16 cellular contexts compared by ENCODE assay signal in genomic region chr4:30790123-30790522, GRCh38.
A peak's percentile ranks its signal among the peaks of the same experiment; 100 is the strongest.
DNase-seq lines count a peak whose midpoint lies in the region; ATAC-seq, FAIRE-seq and TF ChIP-seq lines count a peak whose summit lies in the region.
"Had no signal": no experiment of that assay in that cellular context is flagged by ENCODE, and none has a peak within 500 bp of the region (broad histone marks: within the 10 kb centered on the region; RNA-seq: fewer than 3 reads in every experiment).

No MANE protein-coding gene starts in this region.

- H3K27ac Mint-ChIP-seq in nephron, result peak overlapping the region in 2 of 3 experiments; percentile 73 to 84
- H3K27ac Mint-ChIP-seq: CD4-positive, alpha-beta memory T cell had no signal

- H4K20me1 ChIP-seq in MM.1S (ENCODE audit: insufficient read depth, low read length) (no peaks in the 10 kb centered on the region), PC-9 (ENCODE audit: insufficient read depth) (no peaks in the 10 kb centered on the region)

- no peak for DNase-seq in MM.1S
- DNase-seq in PC-9, result no peak
- DNase-seq in urothelium cell line (ENCODE audit: low spot score), result no peak
- no peak for DNase-seq in T1000 (lab: John Stamatoyannopoulos, UW)
- DNase-seq in SJCRH30, result no peak
- DNase-seq: BE2C; CD4-positive, alpha-beta memory T cell; COR-L47; DMS153; GOT3; H9 had no signal

- TF ChIP-seq CTCF in MM.1S (IDR thresholded peaks at IDR 0.05; ENCODE audit: low read length), result no peak
- TF ChIP-seq CTCF in PC-9 (conservative IDR thresholded peaks at IDR 0.05), result no peak
- no peak for TF ChIP-seq CTCF in nephron (IDR thresholded peaks at IDR 0.05; ENCODE audit: unreplicated experiment in 3 of 3)

- no peak overlapping the region for H3K4me3 Mint-ChIP-seq in nephron
- H3K4me3 Mint-ChIP-seq: CD4-positive, alpha-beta memory T cell; H9 had no signal

- no peaks in the 10 kb centered on the region for H3K9me3 ChIP-seq in MM.1S (replicated peaks; ENCODE audit: insufficient read depth, low read length)
- H3K9me3 ChIP-seq in PC-9 (ENCODE audit: insufficient read depth, low read depth), result no peaks in the 10 kb centered on the region
- H3K9me3 ChIP-seq in SJCRH30 (replicated peaks), result no peaks in the 10 kb centered on the region
- H3K9me3 ChIP-seq: A549, BE2C had no signal

- H3K4me1 ChIP-seq in MM.1S (ENCODE audit: low read length), result peaks cover 18% of the 10 kb centered on the region
- H3K4me1 ChIP-seq in PC-9 (replicated peaks; ENCODE audit: insufficient read depth), result peaks cover 22% of the 10 kb centered on the region
- H3K4me1 ChIP-seq in SJCRH30, result no peaks in the 10 kb centered on the region
- H3K4me1 ChIP-seq: A549 had no signal

- peaks cover 24% of the 10 kb centered on the region for H3K4me1 Mint-ChIP-seq in nephron
- H3K4me1 Mint-ChIP-seq: CD4-positive, alpha-beta memory T cell had no signal

- BruUV-seq in PC-9 (replicated peaks; lab: Mats Ljungman, UMichigan), result no TSS peak

- H3K4me2 ChIP-seq in MM.1S (ENCODE audit: low read depth, low read length) (peak overlapping the region; percentile 61), PC-9 (peak overlapping the region; percentile 58; the same call in 1 of the 2 replicates)
- H3K4me2 ChIP-seq: A549 had no signal

- H3K4me3 ChIP-seq in MM.1S (ENCODE audit: low read length) (no peak overlapping the region), PC-9 (no peak overlapping the region), SJCRH30 (no peak overlapping the region)
- H3K4me3 ChIP-seq: A549 had no signal

- no peaks in the 10 kb centered on the region for H3K9me3 Mint-ChIP-seq in nephron
- H3K9me3 Mint-ChIP-seq: H9 had no signal

- H3K27ac ChIP-seq in MM.1S (ENCODE audit: low read length) (peak overlapping the region; percentile 12; the same call in 1 of the 2 replicates), PC-9 (peak overlapping the region; percentile 61), SJCRH30 (no peak overlapping the region)
- H3K27ac ChIP-seq: A549, C4-2B had no signal

- no peak for ATAC-seq in HG02642 (IDR thresholded peaks at IDR 0.05; ENCODE audit: poor library complexity, unreplicated experiment)
- ATAC-seq: A549 had no signal

- H3K79me2 ChIP-seq in MM.1S (ENCODE audit: low read length), result no peaks in the 10 kb centered on the region
- H3K79me2 ChIP-seq in PC-9 (ENCODE audit: low read depth), result no peaks in the 10 kb centered on the region

- no peaks in the 10 kb centered on the region for H3K36me3 Mint-ChIP-seq in nephron (ENCODE audit: low read depth)
- H3K36me3 Mint-ChIP-seq: CD4-positive, alpha-beta memory T cell had no signal

- CTCF ChIA-PET in PC-9 (lab: Charles Lee), result interaction anchor here (0.6 kb wide), 1 partner anchor 44 kb away, joined by 3 read pairs; no protein-coding TSS in a partner anchor

- no peaks in the 10 kb centered on the region for H3K27me3 ChIP-seq in MM.1S (replicated peaks; ENCODE audit: insufficient read depth, low read length)
- H3K27me3 ChIP-seq in PC-9 (ENCODE audit: insufficient read depth, low read depth), result no peaks in the 10 kb centered on the region
- no peaks in the 10 kb centered on the region for H3K27me3 ChIP-seq in SJCRH30
- H3K27me3 ChIP-seq: BE2C had no signal

- H3F3A ChIP-seq in MM.1S (ENCODE audit: insufficient read depth, low read length) (peaks cover 6% of the 10 kb centered on the region; the same call in 1 of the 2 replicates), PC-9 (ENCODE audit: insufficient read depth, low read depth) (peaks cover 13% of the 10 kb centered on the region; the same call in 1 of the 2 replicates)

- FAIRE-seq in urothelium cell line (lab: Jason Lieb, UNC), result peak; percentile 53
- FAIRE-seq: A549, D721Med had no signal

- POLR2A ChIA-PET in PC-9 (lab: Charles Lee; ENCODE audit: unreplicated experiment), result interaction anchor here (0.6 kb wide), 1 partner anchor 70 kb away, joined by 10 read pairs; the partner anchor contains the start of gene PCDH7

- H2AFZ ChIP-seq in MM.1S (ENCODE audit: low read length), result no peak overlapping the region
- H2AFZ ChIP-seq in PC-9, result no peak overlapping the region

- H3K9ac ChIP-seq in MM.1S (ENCODE audit: low read length), result no peak overlapping the region

- intact Hi-C loops in PC-9 (cut with micrococcal nuclease; ENCODE audit: unreplicated experiment), result no loop called here

- H3K36me3 ChIP-seq in MM.1S (replicated peaks; ENCODE audit: insufficient read depth, low read length), result no peaks in the 10 kb centered on the region; the same call in 1 of the 2 replicates
- H3K36me3 ChIP-seq in PC-9 (ENCODE audit: low read depth), result no peaks in the 10 kb centered on the region
- peaks cover 29% of the 10 kb centered on the region for H3K36me3 ChIP-seq in SJCRH30
- H3K36me3 ChIP-seq: BE2C had no signal

- H3K9me2 ChIP-seq in MM.1S (replicated peaks; ENCODE audit: insufficient read depth, low read length) (no peaks in the 10 kb centered on the region), PC-9 (ENCODE audit: insufficient read depth) (no peaks in the 10 kb centered on the region)

- H3K27me3 Mint-ChIP-seq in nephron (ENCODE audit: low read depth), result no peaks in the 10 kb centered on the region
- H3K27me3 Mint-ChIP-seq: CD4-positive, alpha-beta memory T cell had no signal
